32 cellular contexts compared by ENCODE assay signal in genomic region chr19:41851456-41851855, GRCh38. TPM values are rescaled to one million over a fixed set of nuclear protein-coding genes. Genes with fewer than 3 reads are reported as not detected.
"Had no signal": no experiment of that assay in that cellular context is flagged by ENCODE, and none has a peak within 500 bp of the region (broad histone marks: within the 10 kb centered on the region; RNA-seq: fewer than 3 reads in every experiment).

No MANE protein-coding gene starts in this region.

- H3K4me1 ChIP-seq: left ventricle myocardium inferior, prostate gland, sigmoid colon, spleen, testis, tibial artery, upper lobe of right lung had no signal

- H3K4me3 Mint-ChIP-seq: memory B cell; naive thymus-derived CD4-positive, alpha-beta T cell; natural killer cell treated with Interleukin-12 subunit alpha and Interleukin-12 subunit beta and Interleukin-15 and Interleukin-18, amount 100 ng/mL, for 72 hours; stimulated activated effector memory CD8-positive, alpha-beta T cell treated with anti-CD3 and anti-CD28 coated beads, Interleukin-12 subunit alpha, Interleukin-12 subunit beta, amount 100 ng/mL, for 72 hours; stimulated activated naive CD8-positive, alpha-beta T cell treated with anti-CD3 and anti-CD28 coated beads, Interleukin-15, amount 100 ng/mL, for 72 hours had no signal

- H3K9me3 Mint-ChIP-seq: memory B cell; naive thymus-derived CD4-positive, alpha-beta T cell; natural killer cell treated with Interleukin-12 subunit alpha and Interleukin-12 subunit beta and Interleukin-15 and Interleukin-18, amount 100 ng/mL, for 72 hours; stimulated activated effector memory CD8-positive, alpha-beta T cell treated with anti-CD3 and anti-CD28 coated beads, Interleukin-12 subunit alpha, Interleukin-12 subunit beta, amount 100 ng/mL, for 72 hours; stimulated activated naive CD8-positive, alpha-beta T cell treated with anti-CD3 and anti-CD28 coated beads, Interleukin-15, amount 100 ng/mL, for 72 hours had no signal

- H3K36me3 Mint-ChIP-seq: memory B cell; naive thymus-derived CD4-positive, alpha-beta T cell; natural killer cell treated with Interleukin-12 subunit alpha and Interleukin-12 subunit beta and Interleukin-15 and Interleukin-18, amount 100 ng/mL, for 72 hours; stimulated activated effector memory CD8-positive, alpha-beta T cell treated with anti-CD3 and anti-CD28 coated beads, Interleukin-12 subunit alpha, Interleukin-12 subunit beta, amount 100 ng/mL, for 72 hours had no signal

- H3K9me3 ChIP-seq: left ventricle myocardium inferior, mucosa of descending colon, ovary, prostate gland, sigmoid colon, spleen, testis, tibial artery, upper lobe of right lung had no signal

- DNase-seq: head of caudate nucleus; hypothalamus; islet precursor cell; left ventricle myocardium inferior; midbrain; mucosa of descending colon; naive thymus-derived CD4-positive, alpha-beta T cell; ovary; retina; right cardiac atrium; sigmoid colon; small intestine; spleen; stimulated activated CD4-positive, alpha-beta T cell treated with anti-CD3 and anti-CD28 coated beads, Interleukin-4, amount 100 ng/mL, for 24 hours; stimulated activated naive CD4-positive, alpha-beta T cell treated with Interleukin-2 at 50 U/mL for 16 hours; stimulated activated naive CD8-positive, alpha-beta T cell treated with anti-CD3 and anti-CD28 coated beads, Interleukin-15, amount 100 ng/mL, for 72 hours; substantia nigra; testis; tibial artery; trophoblast cell; upper lobe of right lung had no signal

- H3K27ac Mint-ChIP-seq: memory B cell; natural killer cell treated with Interleukin-12 subunit alpha and Interleukin-12 subunit beta and Interleukin-15 and Interleukin-18, amount 100 ng/mL, for 72 hours; stimulated activated effector memory CD8-positive, alpha-beta T cell treated with anti-CD3 and anti-CD28 coated beads, Interleukin-12 subunit alpha, Interleukin-12 subunit beta, amount 100 ng/mL, for 72 hours; stimulated activated naive CD8-positive, alpha-beta T cell treated with anti-CD3 and anti-CD28 coated beads, Interleukin-15, amount 100 ng/mL, for 72 hours had no signal

- H3K4me3 ChIP-seq: left ventricle myocardium inferior, mucosa of descending colon, ovary, prostate gland, sigmoid colon, spleen, testis, tibial artery, upper lobe of right lung had no signal

- ATAC-seq: mucosa of descending colon; naive thymus-derived CD4-positive, alpha-beta T cell; natural killer cell treated with Interleukin-12 subunit alpha and Interleukin-12 subunit beta and Interleukin-15 and Interleukin-18, amount 100 ng/mL, for 72 hours; right cardiac atrium; stimulated activated effector memory CD8-positive, alpha-beta T cell treated with anti-CD3 and anti-CD28 coated beads, Interleukin-12 subunit alpha, Interleukin-12 subunit beta, amount 100 ng/mL, for 72 hours; stimulated activated naive CD8-positive, alpha-beta T cell treated with anti-CD3 and anti-CD28 coated beads, Interleukin-15, amount 100 ng/mL, for 72 hours; upper lobe of right lung had no signal

- H3K27me3 ChIP-seq: ovary, sigmoid colon, testis had no signal

- H3K36me3 ChIP-seq: left ventricle myocardium inferior, ovary, prostate gland, sigmoid colon, spleen, tibial artery, upper lobe of right lung had no signal

- H3K4me1 Mint-ChIP-seq: stimulated activated effector memory CD8-positive, alpha-beta T cell treated with anti-CD3 and anti-CD28 coated beads, Interleukin-12 subunit alpha, Interleukin-12 subunit beta, amount 100 ng/mL, for 72 hours; stimulated activated naive CD8-positive, alpha-beta T cell treated with anti-CD3 and anti-CD28 coated beads, Interleukin-15, amount 100 ng/mL, for 72 hours had no signal

- H3K27ac ChIP-seq: left ventricle myocardium inferior, ovary, prostate gland, sigmoid colon, spleen, testis, tibial artery, upper lobe of right lung had no signal

RNA-seq across cellular contexts. Expression of gene DMRTC2, which starts 6.6 kb away (rescaled TPM):
- total RNA-seq: kidney epithelial cell; left ventricle myocardium inferior; lower leg skin; lung microvascular endothelial cell; mesenteric fat pad; mucosa of descending colon; myocyte; natural killer cell treated with Interleukin-12 subunit alpha and Interleukin-12 subunit beta and Interleukin-15 and Interleukin-18, amount 100 ng/mL, for 72 hours; omental fat pad; ovary; right cardiac atrium; sigmoid colon; spleen; upper lobe of right lung had no signal
- polyA plus RNA-seq: naive thymus-derived CD4-positive, alpha-beta T cell; neural cell; right cardiac atrium; sigmoid colon; small intestine; spleen had no signal

RNA-seq across cellular contexts. Expression of gene LYPD4, which starts 7.0 kb away (rescaled TPM):
- total RNA-seq: kidney epithelial cell; left ventricle myocardium inferior; lower leg skin; lung microvascular endothelial cell; mesenteric fat pad; mucosa of descending colon; myocyte; naive thymus-derived CD4-positive, alpha-beta T cell; natural killer cell treated with Interleukin-12 subunit alpha and Interleukin-12 subunit beta and Interleukin-15 and Interleukin-18, amount 100 ng/mL, for 72 hours; omental fat pad; ovary; right cardiac atrium; sigmoid colon; spleen; upper lobe of right lung had no signal
- polyA plus RNA-seq: naive thymus-derived CD4-positive, alpha-beta T cell; neural cell; ovary; right cardiac atrium; small intestine had no signal

RNA-seq across cellular contexts. Expression of gene CD79A, which starts 25.6 kb away (rescaled TPM):
- total RNA-seq: kidney epithelial cell, left ventricle myocardium inferior, lung microvascular endothelial cell, sigmoid colon had no signal
- polyA plus RNA-seq: neural cell had no signal
